ENCODE assay signal across 20 cellular contexts in genomic region chr6:12344949-12345693, GRCh38.
"Had no signal": no experiment of that assay in that cellular context is flagged by ENCODE, and none has a peak within 500 bp of the region (broad histone marks: within the 10 kb centered on the region; RNA-seq: fewer than 3 reads in every experiment).

No MANE protein-coding gene starts in this region.

- H3K36me3 Mint-ChIP-seq: natural killer cell treated with Interleukin-12 subunit alpha and Interleukin-12 subunit beta and Interleukin-15 and Interleukin-18, amount 100 ng/mL, for 72 hours; type B pancreatic cell had no signal

- FAIRE-seq: keratinocyte, TTC549 had no signal

- H3K27ac ChIP-seq: left ventricle myocardium inferior had no signal

- H3K4me1 ChIP-seq: left ventricle myocardium inferior had no signal

- H3K27ac Mint-ChIP-seq: activated B cell treated with CpG ODN at 0.5 μM for 24 hours; activated CD8-positive, alpha-beta T cell treated with anti-CD3 and anti-CD28 coated beads for 36 hours; activated naive CD8-positive, alpha-beta T cell; activated T-cell treated with anti-CD3 and anti-CD28 coated beads, Interleukin-2, amount 50 U/mL, for 72 hours; dendritic cell treated with granulocyte-macrophage colony-stimulating factor and Interleukin-4, amounts not matched to agents 40 ng/mL and 50 ng/mL, for 4 days; natural killer cell treated with Interleukin-12 subunit alpha and Interleukin-12 subunit beta and Interleukin-15 and Interleukin-18, amount 100 ng/mL, for 72 hours; progenitor cell of endocrine pancreas; type B pancreatic cell had no signal

- H3K36me3 ChIP-seq: left ventricle myocardium inferior had no signal

- H3K9me3 ChIP-seq: left ventricle myocardium inferior had no signal

- H3K9me3 Mint-ChIP-seq: activated B cell treated with CpG ODN at 0.5 μM for 24 hours; activated CD8-positive, alpha-beta T cell treated with anti-CD3 and anti-CD28 coated beads for 36 hours; activated T-cell treated with anti-CD3 and anti-CD28 coated beads, Interleukin-2, amount 50 U/mL, for 72 hours; dendritic cell treated with granulocyte-macrophage colony-stimulating factor and Interleukin-4, amounts not matched to agents 40 ng/mL and 50 ng/mL, for 4 days; natural killer cell treated with Interleukin-12 subunit alpha and Interleukin-12 subunit beta and Interleukin-15 and Interleukin-18, amount 100 ng/mL, for 72 hours had no signal

- H3K4me3 ChIP-seq: left ventricle myocardium inferior had no signal

- H3K4me3 Mint-ChIP-seq: activated B cell treated with CpG ODN at 0.5 μM for 24 hours; activated CD8-positive, alpha-beta T cell treated with anti-CD3 and anti-CD28 coated beads for 36 hours; activated naive CD8-positive, alpha-beta T cell; activated T-cell treated with anti-CD3 and anti-CD28 coated beads, Interleukin-2, amount 50 U/mL, for 72 hours; dendritic cell treated with granulocyte-macrophage colony-stimulating factor and Interleukin-4, amounts not matched to agents 40 ng/mL and 50 ng/mL, for 4 days; natural killer cell treated with Interleukin-12 subunit alpha and Interleukin-12 subunit beta and Interleukin-15 and Interleukin-18, amount 100 ng/mL, for 72 hours; type B pancreatic cell had no signal

- ATAC-seq: activated CD8-positive, alpha-beta T cell treated with anti-CD3 and anti-CD28 coated beads for 36 hours; activated T-cell treated with anti-CD3 and anti-CD28 coated beads, Interleukin-2, amount 50 U/mL, for 72 hours; natural killer cell treated with Interleukin-12 subunit alpha and Interleukin-12 subunit beta and Interleukin-15 and Interleukin-18, amount 100 ng/mL, for 72 hours had no signal

- DNase-seq: activated B cell treated with CpG ODN at 0.5 μM for 24 hours; activated CD4-positive, alpha-beta T cell treated with anti-CD3 and anti-CD28 coated beads for 48 hours; activated CD8-positive, alpha-beta memory T cell treated with anti-CD3 and anti-CD28 coated beads, Interleukin-2, amount 50 U/mL, for 4 hours; activated CD8-positive, alpha-beta T cell treated with anti-CD3 and anti-CD28 coated beads for 36 hours; activated gamma-delta T cell treated with Interleukin-2 at 50 U/mL for 16 hours; activated T-cell treated with anti-CD3 and anti-CD28 coated beads, Interleukin-2, amount 50 U/mL, for 72 hours; amygdala; left ventricle myocardium inferior; mesendoderm; nucleus accumbens; stimulated activated CD4-positive, alpha-beta T cell treated with anti-CD3 and anti-CD28 coated beads, Interleukin-4, amount 100 ng/mL, for 24 hours; stimulated activated naive CD4-positive, alpha-beta T cell; substantia nigra had no signal
